11 cellular contexts compared by ENCODE assay signal in genomic region chr4:87589531-87589930, GRCh38. TPM values are rescaled to one million over a fixed set of nuclear protein-coding genes. Genes with fewer than 3 reads are reported as not detected.
DNase-seq lines count a peak whose midpoint lies in the region; ATAC-seq and TF ChIP-seq lines count a peak whose summit lies in the region.
"Had no signal": no experiment of that assay in that cellular context is flagged by ENCODE, and none has a peak within 500 bp of the region (broad histone marks: within the 10 kb centered on the region; RNA-seq: fewer than 3 reads in every experiment).

No MANE protein-coding gene starts in this region.

- no peaks in the 10 kb centered on the region for H3K9me3 ChIP-seq in SJCRH30 (replicated peaks)

- DNase-seq in ELR (ENCODE audit: low read depth) (peak; percentile 87), SJCRH30 (peak; percentile 30 to 53), fibroblast of villous mesenchyme (ENCODE audit: low read depth) (peak; percentile 83), SKM-1 treated with dmso at 0.1 percent for 144 hours (lab: John Stamatoyannopoulos, UW; ENCODE audit: unreplicated experiment) (no peak)
- no peak for DNase-seq in activated CD8-positive, alpha-beta memory T cell treated with anti-CD3 and anti-CD28 coated beads for 24 hours
- DNase-seq: activated CD4-positive, CD25-positive, alpha-beta regulatory T cell treated with anti-CD3 and anti-CD28 coated beads, Interleukin-2, amount 50 U/mL, for 72 hours; occipital lobe had no signal

- TF ChIP-seq CTCF in fibroblast of villous mesenchyme (IDR thresholded peaks at IDR 0.05; ENCODE audit: insufficient read depth, low read depth, low read length): no peak

- H3K9ac ChIP-seq in rectal smooth muscle tissue (ENCODE audit: low read length): no peak overlapping the region

- peaks cover 14% of the 10 kb centered on the region for H3K4me1 ChIP-seq in SJCRH30
- H3K4me1 ChIP-seq in rectal smooth muscle tissue (ENCODE audit: control insufficient read depth, insufficient read depth, low read length): no peaks in the 10 kb centered on the region

- H3K27me3 ChIP-seq in SJCRH30: no peaks in the 10 kb centered on the region
- no peaks in the 10 kb centered on the region for H3K27me3 ChIP-seq in rectal smooth muscle tissue (ENCODE audit: control insufficient read depth, insufficient read depth, low read length)

- ATAC-seq in HG03025 (IDR thresholded peaks at IDR 0.05; ENCODE audit: low FRiP score, unreplicated experiment): no peak
- ATAC-seq in HG03460 (IDR thresholded peaks at IDR 0.05; ENCODE audit: unreplicated experiment): no peak

- H3K4me3 ChIP-seq in SJCRH30 (no peak overlapping the region), fibroblast of villous mesenchyme (ENCODE audit: low read depth, low read length) (no peak overlapping the region), rectal smooth muscle tissue (ENCODE audit: low read length) (no peak overlapping the region)

- H3K36me3 ChIP-seq in SJCRH30 (no peaks in the 10 kb centered on the region), rectal smooth muscle tissue (ENCODE audit: control insufficient read depth, insufficient read depth, low read length) (no peaks in the 10 kb centered on the region)

- H3K27ac ChIP-seq in SJCRH30 (peak overlapping the region; percentile 45), rectal smooth muscle tissue (ENCODE audit: low read depth, low read length) (peak overlapping the region; percentile 15)

RNA-seq across cellular contexts. Expression of gene DSPP, which starts 18.8 kb away (rescaled TPM):
- 0.03 and 0.06 TPM in 2 replicates for total RNA-seq in SJCRH30 (2014; rRNA removed; shearing (Covaris generic))
- total RNA-seq in fibroblast of villous mesenchyme: not detected in 2 replicates
- total RNA-seq: glomerular endothelial cell had no signal

Comparison
In these comparisons a context has a peak if more than half of its experiments do, and no peak if none do; other contexts are left out.
1. DNase-seq: peak in ELR (single experiment), SJCRH30 (2 of 2) and fibroblast of villous mesenchyme (single experiment); none in SKM-1 treated with dmso at 0.1 percent for 144 hours (single experiment) and activated CD8-positive, alpha-beta memory T cell treated with anti-CD3 and anti-CD28 coated beads for 24 hours (single experiment).